In genomic region chr16:27232061-27232841, GRCh38 we compare ENCODE assay signal across 8 cellular contexts. TPM values are rescaled to one million over a fixed set of nuclear protein-coding genes. Genes with fewer than 3 reads are reported as not detected.
DNase-seq lines count a peak whose midpoint lies in the region; ATAC-seq and TF ChIP-seq lines count a peak whose summit lies in the region.

No MANE protein-coding gene starts in this region.

- no peaks in the 10 kb centered on the region for H3K9me3 Mint-ChIP-seq in nephron progenitor cell

- no peak overlapping the region for H3K4me2 ChIP-seq in PC-9

- H3K4me1 ChIP-seq in PC-9 (replicated peaks; ENCODE audit: insufficient read depth), result no peaks in the 10 kb centered on the region

- H3K79me2 ChIP-seq in PC-9 (ENCODE audit: low read depth), result no peaks in the 10 kb centered on the region

- in situ Hi-C loops in GM13976 (cut with MboI; ENCODE audit: low sequenced_read_pairs, unreplicated experiment), result loop anchor here (10.0 kb wide), 2 partner anchors 133 to 223 kb away; no protein-coding TSS in a partner anchor

- no peaks in the 10 kb centered on the region for H3K27me3 ChIP-seq in PC-9 (ENCODE audit: insufficient read depth, low read depth)

- no peaks in the 10 kb centered on the region for H3K27me3 Mint-ChIP-seq in nephron progenitor cell (ENCODE audit: low read depth, poor library complexity)

- H4K20me1 ChIP-seq in PC-9 (ENCODE audit: insufficient read depth), result no peaks in the 10 kb centered on the region

- H3K9me3 ChIP-seq in PC-9 (ENCODE audit: insufficient read depth, low read depth), result no peaks in the 10 kb centered on the region

- H3K9me2 ChIP-seq in PC-9 (ENCODE audit: insufficient read depth), result no peaks in the 10 kb centered on the region

- DNase-seq in GM13976 (ENCODE audit: low spot score), result peak; percentile 67
- peak; percentile 61 to 71 for DNase-seq in activated CD4-positive, alpha-beta T cell treated with anti-CD3 and anti-CD28 coated beads, Interleukin-2, amount 50 U/mL, for 48 hours
- DNase-seq in nephron progenitor cell, result no peak
- no peak for DNase-seq in activated gamma-delta T cell treated with Interleukin-2 at 50 U/mL for 16 hours
- DNase-seq in PC-9, result no peak
- no peak for DNase-seq in superior temporal gyrus (ENCODE audit: extremely low spot score)

- no peak overlapping the region for H2AFZ ChIP-seq in PC-9

- H3K36me3 ChIP-seq in PC-9 (ENCODE audit: low read depth), result peaks cover 13% of the 10 kb centered on the region; the same call in 1 of the 2 replicates

- peaks cover 8% of the 10 kb centered on the region; the same call in 1 of the 2 replicates for H3F3A ChIP-seq in PC-9 (ENCODE audit: insufficient read depth, low read depth)

- TF ChIP-seq CTCF in GM13976 (IDR thresholded peaks at IDR 0.05; ENCODE audit: borderline replicate concordance, control extremely low read depth, extremely low read depth, insufficient read depth, missing control alignments) (no peak), nephron progenitor cell (IDR thresholded peaks at IDR 0.05) (no peak), PC-9 (conservative IDR thresholded peaks at IDR 0.05) (no peak)

- no peaks in the 10 kb centered on the region for H3K36me3 Mint-ChIP-seq in nephron progenitor cell (ENCODE audit: low read depth)

- H3K4me3 Mint-ChIP-seq in nephron progenitor cell, result peak overlapping the region; percentile 33

- ATAC-seq in HG02938 (IDR thresholded peaks at IDR 0.05; ENCODE audit: unreplicated experiment) (peak; percentile 45), HG03469 (IDR thresholded peaks at IDR 0.05; ENCODE audit: unreplicated experiment) (no peak)

- POLR2A ChIA-PET in PC-9 (lab: Charles Lee; ENCODE audit: unreplicated experiment), result no interaction called here

- BruUV-seq in PC-9 (replicated peaks; lab: Mats Ljungman, UMichigan), result no TSS peak

- peaks cover 59% of the 10 kb centered on the region for H3K4me1 Mint-ChIP-seq in nephron progenitor cell

- CTCF ChIA-PET in PC-9 (lab: Charles Lee), result interaction anchor here (0.5 kb wide), 1 partner anchor 62 kb away, joined by 5 read pairs; no protein-coding TSS in a partner anchor

- H3K27ac ChIP-seq in PC-9, result no peak overlapping the region

- H3K4me3 ChIP-seq in PC-9, result no peak overlapping the region

- intact Hi-C loops in PC-9 (cut with micrococcal nuclease; ENCODE audit: unreplicated experiment), result no loop called here

- H3K27ac Mint-ChIP-seq in nephron progenitor cell, result peak overlapping the region; percentile 83

RNA-seq across cellular contexts. Expression of gene KDM8, which starts 28.9 kb away (rescaled TPM):
- total RNA-seq in PC-9 (2021), result 5.1 and 7.2 TPM in 2 replicates

RNA-seq across cellular contexts. Expression of gene NSMCE1, which starts 36.3 kb away (rescaled TPM):
- 114 and 121 TPM in 2 replicates for total RNA-seq in PC-9 (2021)

Comparison
In these comparisons a context has a peak if more than half of its experiments do, and no peak if none do; other contexts are left out.
1. DNase-seq: peak in GM13976 (single experiment) and activated CD4-positive, alpha-beta T cell treated with anti-CD3 and anti-CD28 coated beads, Interleukin-2, amount 50 U/mL, for 48 hours (2 of 2); none in nephron progenitor cell (single experiment), activated gamma-delta T cell treated with Interleukin-2 at 50 U/mL for 16 hours (single experiment), PC-9 (0 of 2) and superior temporal gyrus (single experiment).